1 cellular context compared by ENCODE assay signal in genomic region chr5:138466058-138466899, GRCh38.
TF ChIP-seq lines count a peak whose summit lies in the region.

No MANE protein-coding gene starts in this region.

TF ChIP-seq in GM23338, 12 proteins besides CTCF, POLR2A, EP300 and RAD21 (continued from another document):
- TF ChIP-seq ZNF462 (CRISPR knock-in tag; IDR thresholded peaks at IDR 0.05) (no peak), JUNB (IDR thresholded peaks at IDR 0.05; ENCODE audit: unreplicated experiment) (no peak), ZNF114 (CRISPR knock-in tag; IDR thresholded peaks at IDR 0.05) (no peak), NANOG (IDR thresholded peaks at IDR 0.05; ENCODE audit: borderline replicate concordance) (no peak), CREB1 (CRISPR knock-in tag; IDR thresholded peaks at IDR 0.05; ENCODE audit: low read depth) (no peak), ZNF331 (CRISPR knock-in tag; IDR thresholded peaks at IDR 0.05; ENCODE audit: low read depth) (no peak), EZH2phosphoT487 (IDR thresholded peaks at IDR 0.05; ENCODE audit: unreplicated experiment) (no peak), EZH2 (IDR thresholded peaks at IDR 0.05; ENCODE audit: low read depth, unreplicated experiment) (no peak), STAT1 (IDR thresholded peaks at IDR 0.05; ENCODE audit: unreplicated experiment) (no peak), POLR2AphosphoS5 (IDR thresholded peaks at IDR 0.05; ENCODE audit: low read depth) (no peak), ETS1 (IDR thresholded peaks at IDR 0.05) (no peak)
TF ChIP-seq in GM23338: peak in this region for 0.
